1 cellular context compared by ENCODE assay signal in genomic region chr12:97995085-97995484, GRCh38.
TF ChIP-seq lines count a peak whose summit lies in the region.

No MANE protein-coding gene starts in this region.

TF ChIP-seq in SK-N-SH treated with all-trans-retinoic acid at 6 μM for 48 hours, 23 proteins besides CTCF, POLR2A, EP300 and RAD21 (continued from another document):
- TF ChIP-seq TSHZ2 (CRISPR knock-in tag; IDR thresholded peaks at IDR 0.05) (peak; percentile 81; the same call in 1 of the 2 replicates), CSRNP3 (CRISPR knock-in tag; IDR thresholded peaks at IDR 0.05) (no peak), ZFP3 (CRISPR knock-in tag; IDR thresholded peaks at IDR 0.05) (peak; percentile 32; the same call in 1 of the 2 replicates), ZFP30 (CRISPR knock-in tag; IDR thresholded peaks at IDR 0.05) (no peak), ESRRG (CRISPR knock-in tag; IDR thresholded peaks at IDR 0.05) (0 out of 2 replicates have a peak, but pooled peaks have one; percentile 31), CSDC2 (CRISPR knock-in tag; IDR thresholded peaks at IDR 0.05) (0 out of 2 replicates have a peak, but pooled peaks have one; percentile 36), TCF4 (CRISPR knock-in tag; IDR thresholded peaks at IDR 0.05; ENCODE audit: borderline replicate concordance) (peak; percentile 74), CREB5 (CRISPR knock-in tag; IDR thresholded peaks at IDR 0.05; ENCODE audit: low read depth) (peak; percentile 94), POU6F1 (CRISPR knock-in tag; IDR thresholded peaks at IDR 0.05; ENCODE audit: borderline replicate concordance, low read depth) (no peak; the same call in 1 of the 2 replicates), GLIS3 (CRISPR knock-in tag; IDR thresholded peaks at IDR 0.05) (peak; percentile 86; the same call in 1 of the 2 replicates), ISL1 (CRISPR knock-in tag; IDR thresholded peaks at IDR 0.05) (peak; percentile 99)
